11 cellular contexts compared by ENCODE assay signal in genomic region chr1:107450899-107451664, GRCh38.
DNase-seq lines count a peak whose midpoint lies in the region; ATAC-seq, FAIRE-seq and TF ChIP-seq lines count a peak whose summit lies in the region.
"Had no signal": no experiment of that assay in that cellular context is flagged by ENCODE, and none has a peak within 500 bp of the region (broad histone marks: within the 10 kb centered on the region; RNA-seq: fewer than 3 reads in every experiment).

No MANE protein-coding gene starts in this region.

- H3K4me1 Mint-ChIP-seq in memory B cell, result peaks cover 39% of the 10 kb centered on the region
- no peaks in the 10 kb centered on the region for H3K4me1 Mint-ChIP-seq in activated naive CD4-positive, alpha-beta T cell treated with anti-CD3 and anti-CD28 coated beads, Interleukin-2, amount 10 ng/mL, durations not matched to agents 7 days and 5 days
- no peaks in the 10 kb centered on the region for H3K4me1 Mint-ChIP-seq in activated CD8-positive, alpha-beta T cell treated with anti-CD3 and anti-CD28 coated beads for 36 hours (ENCODE audit: low read depth)

- H3K9me3 Mint-ChIP-seq in memory B cell, result no peaks in the 10 kb centered on the region
- H3K9me3 Mint-ChIP-seq in activated naive CD4-positive, alpha-beta T cell treated with anti-CD3 and anti-CD28 coated beads, Interleukin-2, amount 10 ng/mL, durations not matched to agents 7 days and 5 days, result no peaks in the 10 kb centered on the region
- H3K9me3 Mint-ChIP-seq in activated CD8-positive, alpha-beta T cell treated with anti-CD3 and anti-CD28 coated beads for 36 hours, result no peaks in the 10 kb centered on the region

- no peaks in the 10 kb centered on the region for H3K36me3 ChIP-seq in kidney (ENCODE audit: control insufficient read depth in 1 of 2, insufficient read depth in 2 of 2, low read length in 2 of 2)
- H3K36me3 ChIP-seq in A673 (ENCODE audit: insufficient read depth, low read length, poor library complexity, severe bottlenecking), result no peaks in the 10 kb centered on the region

- no peak overlapping the region for H3K9ac ChIP-seq in kidney (ENCODE audit: low read length in 2 of 2)

- H3K9me3 ChIP-seq in kidney (ENCODE audit: control insufficient read depth in 1 of 2, low read length in 2 of 2), result no peaks in the 10 kb centered on the region
- H3K9me3 ChIP-seq in A673 (ENCODE audit: low read depth, low read length, poor library complexity, severe bottlenecking), result no peaks in the 10 kb centered on the region

- CTCF ChIA-PET in activated naive CD4-positive, alpha-beta T cell treated with anti-CD3 and anti-CD28 coated beads, Interleukin-2, amount 10 ng/mL, durations not matched to agents 7 days and 5 days (lab: Charles Lee), result no interaction called here
- CTCF ChIA-PET in activated CD8-positive, alpha-beta T cell treated with anti-CD3 and anti-CD28 coated beads for 36 hours (lab: Charles Lee), result interaction anchor here (0.6 kb wide), 1 partner anchor 16 kb away, joined by 3 read pairs; no protein-coding TSS in a partner anchor
- CTCF ChIA-PET in A673 (lab: Charles Lee), result no interaction called here

- H3K36me3 Mint-ChIP-seq in memory B cell, result no peaks in the 10 kb centered on the region
- H3K36me3 Mint-ChIP-seq in activated naive CD4-positive, alpha-beta T cell treated with anti-CD3 and anti-CD28 coated beads, Interleukin-2, amount 10 ng/mL, durations not matched to agents 7 days and 5 days, result no peaks in the 10 kb centered on the region
- H3K36me3 Mint-ChIP-seq in activated CD8-positive, alpha-beta T cell treated with anti-CD3 and anti-CD28 coated beads for 36 hours (ENCODE audit: low read depth), result no peaks in the 10 kb centered on the region

- no peaks in the 10 kb centered on the region for H3K27me3 Mint-ChIP-seq in memory B cell
- no peaks in the 10 kb centered on the region for H3K27me3 Mint-ChIP-seq in activated naive CD4-positive, alpha-beta T cell treated with anti-CD3 and anti-CD28 coated beads, Interleukin-2, amount 10 ng/mL, durations not matched to agents 7 days and 5 days
- peaks cover 6% of the 10 kb centered on the region for H3K27me3 Mint-ChIP-seq in activated CD8-positive, alpha-beta T cell treated with anti-CD3 and anti-CD28 coated beads for 36 hours

- no peaks in the 10 kb centered on the region for H3K27me3 ChIP-seq in A673 (replicated peaks; ENCODE audit: insufficient read depth, low read depth, low read length, poor library complexity)

- POLR2A ChIA-PET in activated CD8-positive, alpha-beta T cell treated with anti-CD3 and anti-CD28 coated beads for 36 hours (lab: Charles Lee), result no interaction called here
- POLR2A ChIA-PET in A673 (lab: Charles Lee; ENCODE audit: low non-redundant PET), result no interaction called here

- H3K27ac ChIP-seq in kidney (ENCODE audit: low read depth in 2 of 2, low read length in 2 of 2), result no peak overlapping the region
- H3K27ac ChIP-seq in A673 (ENCODE audit: low read depth, low read length, poor library complexity, severe bottlenecking), result no peak overlapping the region

- H3K4me3 ChIP-seq in kidney (ENCODE audit: low read length in 2 of 2), result no peak overlapping the region
- no peak overlapping the region for H3K4me3 ChIP-seq in A673 (ENCODE audit: low read depth, low read length, poor library complexity, severe bottlenecking)

- intact Hi-C loops in activated CD8-positive, alpha-beta T cell treated with anti-CD3 and anti-CD28 coated beads for 36 hours (cut with micrococcal nuclease), result no loop called here
- intact Hi-C loops in kidney (cut with DNase I) (no loop called here), A673 (cut with micrococcal nuclease; ENCODE audit: unreplicated experiment) (no loop called here)

- peak overlapping the region; percentile 96 for H3K27ac Mint-ChIP-seq in memory B cell
- no peak overlapping the region for H3K27ac Mint-ChIP-seq in activated naive CD4-positive, alpha-beta T cell treated with anti-CD3 and anti-CD28 coated beads, Interleukin-2, amount 10 ng/mL, durations not matched to agents 7 days and 5 days
- no peak overlapping the region for H3K27ac Mint-ChIP-seq in activated CD8-positive, alpha-beta T cell treated with anti-CD3 and anti-CD28 coated beads for 36 hours

- DNase-seq in memory B cell (ENCODE audit: low spot score in 2 of 2), result peak in 1 of 2 donors; percentile 48
- no peak for DNase-seq in activated naive CD4-positive, alpha-beta T cell treated with anti-CD3 and anti-CD28 coated beads, Interleukin-2, amount 10 ng/mL, durations not matched to agents 7 days and 5 days
- no peak for DNase-seq in activated CD8-positive, alpha-beta T cell treated with anti-CD3 and anti-CD28 coated beads for 36 hours
- DNase-seq in kidney, result no peak
- no peak for DNase-seq in A673 (ENCODE audit: low spot score)
- DNase-seq: activated CD4-positive, CD25-positive, alpha-beta regulatory T cell treated with anti-CD3 and anti-CD28 coated beads, Interleukin-2, amount 50 U/mL, for 72 hours; DMS79 treated with DMSO at 0.1 percent for 48 hours; mesenchymal stem cell had no signal

- no peaks in the 10 kb centered on the region for H3K4me1 ChIP-seq in kidney (ENCODE audit: control insufficient read depth in 1 of 2, insufficient read depth in 1 of 2, low read depth in 1 of 2, low read length in 2 of 2)
- peaks cover 10% of the 10 kb centered on the region for H3K4me1 ChIP-seq in A673 (ENCODE audit: insufficient read depth, low read length, poor library complexity, severe bottlenecking)

- ATAC-seq in GM18870 (IDR thresholded peaks at IDR 0.05; ENCODE audit: unreplicated experiment) (peak; percentile 71), GM21825 (IDR thresholded peaks at IDR 0.05; ENCODE audit: unreplicated experiment) (peak; percentile 76), HG03457 (IDR thresholded peaks at IDR 0.05; ENCODE audit: unreplicated experiment) (peak; percentile 66), memory B cell (ENCODE audit: low read depth) (peak; percentile 79)
- no peak for ATAC-seq in activated CD8-positive, alpha-beta T cell treated with anti-CD3 and anti-CD28 coated beads for 36 hours

- TF ChIP-seq CTCF in activated CD8-positive, alpha-beta T cell treated with anti-CD3 and anti-CD28 coated beads for 36 hours (IDR thresholded peaks at IDR 0.05), result no peak
- no peak for TF ChIP-seq CTCF in kidney (IDR thresholded peaks at IDR 0.05; ENCODE audit: borderline replicate concordance, extremely low read depth, insufficient read depth)
- TF ChIP-seq CTCF in A673 (conservative IDR thresholded peaks at IDR 0.05; ENCODE audit: low read depth, low read length), result no peak

- BruUV-seq in A673 (replicated peaks; lab: Mats Ljungman, UMichigan), result no TSS peak

- peak overlapping the region; percentile 66 for H3K4me3 Mint-ChIP-seq in memory B cell
- H3K4me3 Mint-ChIP-seq in activated naive CD4-positive, alpha-beta T cell treated with anti-CD3 and anti-CD28 coated beads, Interleukin-2, amount 10 ng/mL, durations not matched to agents 7 days and 5 days, result no peak overlapping the region
- no peak overlapping the region for H3K4me3 Mint-ChIP-seq in activated CD8-positive, alpha-beta T cell treated with anti-CD3 and anti-CD28 coated beads for 36 hours

- no peak for FAIRE-seq in kidney (lab: Jason Lieb, UNC)
